21 cellular contexts compared by ENCODE assay signal in genomic region chr14:44945264-44945663, GRCh38. TPM values are rescaled to one million over a fixed set of nuclear protein-coding genes. Genes with fewer than 3 reads are reported as not detected.
A peak's percentile ranks its signal among the peaks of the same experiment; 100 is the strongest.
DNase-seq lines count a peak whose midpoint lies in the region; ATAC-seq and TF ChIP-seq lines count a peak whose summit lies in the region.
"Had no signal": no experiment of that assay in that cellular context is flagged by ENCODE, and none has a peak within 500 bp of the region (broad histone marks: within the 10 kb centered on the region; RNA-seq: fewer than 3 reads in every experiment).

No MANE protein-coding gene starts in this region.

- H3K14ac ChIP-seq in IMR-90 (replicated peaks; ENCODE audit: low read depth, low read length) = no peak overlapping the region

- H3K27ac ChIP-seq in CD8-positive, alpha-beta T cell (ENCODE audit: low read depth, low read length) = no peak overlapping the region
- H3K27ac ChIP-seq in IMR-90 (ENCODE audit: insufficient read depth, low read length) = peak overlapping the region; percentile 45; the same call in 1 of the 2 replicates
- H3K27ac ChIP-seq: KMS-11, vagina had no signal

- TF ChIP-seq POLR2A in IMR-90 (IDR thresholded peaks at IDR 0.05; ENCODE audit: low read depth, low read length) = no peak

- H3K18ac ChIP-seq in IMR-90 (ENCODE audit: low read depth, low read length) = no peak overlapping the region

- CTCF ChIA-PET in CD8-positive, alpha-beta T cell (lab: Charles Lee) = no interaction called here
- CTCF ChIA-PET in IMR-90 (lab: Yijun Ruan, JAX) = interaction anchor here (0.9 to 1.0 kb wide), 2 partner anchors 12 to 14 kb away, joined by 3 read pairs; no protein-coding TSS in a partner anchor

- peaks cover 4% of the 10 kb centered on the region; the same call in 1 of the 2 replicates for H4K20me1 ChIP-seq in IMR-90 (ENCODE audit: insufficient read depth, low read length)

- H3K9me3 ChIP-seq in CD8-positive, alpha-beta T cell (ENCODE audit: low read length) = no peaks in the 10 kb centered on the region
- peaks cover 4% of the 10 kb centered on the region for H3K9me3 ChIP-seq in IMR-90 (ENCODE audit: control insufficient read depth, insufficient read depth, low read length)
- H3K9me3 ChIP-seq: vagina had no signal

- H3K4me3 Mint-ChIP-seq in CD8-positive, alpha-beta T cell = no peak overlapping the region
- H3K4me3 Mint-ChIP-seq: activated CD4-positive, alpha-beta memory T cell treated with anti-CD3 and anti-CD28 coated beads, Interleukin-2, amount 10 ng/mL, durations not matched to agents 7 days and 5 days; activated naive CD4-positive, alpha-beta T cell treated with anti-CD3 and anti-CD28 coated beads, Interleukin-2, amount 50 U/mL, for 24 hours; CD14-positive monocyte; WTC11 had no signal

- WGBS in IMR-90 (ENCODE audit: extremely low coverage in 2 of 2, insufficient read length in 1 of 2), 2 experiments = 92% methylated on average over 2 of the region's 4 CpGs; no CpG with 5 or more reads in 1 of the 2 experiments

- dilution Hi-C loops in IMR-90 (cut with HindIII; ENCODE audit: low sequenced_read_pairs, unreplicated experiment) = no loop called here

- no peak overlapping the region for H2BK20ac ChIP-seq in IMR-90 (ENCODE audit: low read depth, low read length)

- ATAC-seq in CD8-positive, alpha-beta T cell = no peak
- peak; percentile 68 for ATAC-seq in IMR-90 (ENCODE audit: low read depth)
- ATAC-seq in GM21447 (IDR thresholded peaks at IDR 0.05; ENCODE audit: unreplicated experiment) = no peak
- ATAC-seq: WTC11 had no signal

- no peak overlapping the region for H2BK120ac ChIP-seq in IMR-90 (ENCODE audit: low read depth, low read length)

- no peak overlapping the region for H3K4me3 ChIP-seq in CD8-positive, alpha-beta T cell (ENCODE audit: low read depth, low read length)
- H3K4me3 ChIP-seq in IMR-90 (ENCODE audit: insufficient read depth, low read depth, low read length) (no peak overlapping the region), skeletal muscle cell (ENCODE audit: low read depth, low read length) (no peak overlapping the region)
- H3K4me3 ChIP-seq: vagina had no signal

- peaks cover 2 to 13% of the 10 kb centered on the region in 2 experiments; a peak in 2 of 4 replicates for H3K79me1 ChIP-seq in IMR-90 (ENCODE audit: low read depth in 1 of 2, low read length in 2 of 2)

- H3K4me1 ChIP-seq in CD8-positive, alpha-beta T cell (ENCODE audit: insufficient read depth, low read length) = peaks cover 6% of the 10 kb centered on the region
- H3K4me1 ChIP-seq in IMR-90 (ENCODE audit: control insufficient read depth, insufficient read depth, low read length) = peaks cover 3% of the 10 kb centered on the region; the same call in 1 of the 2 replicates

- H4K8ac ChIP-seq in IMR-90 (ENCODE audit: low read depth in 2 of 2, low read length in 2 of 2) = no peak overlapping the region

- H3K27me3 Mint-ChIP-seq in CD8-positive, alpha-beta T cell (ENCODE audit: low read depth) = no peaks in the 10 kb centered on the region
- H3K27me3 Mint-ChIP-seq: activated CD4-positive, alpha-beta memory T cell treated with anti-CD3 and anti-CD28 coated beads, Interleukin-2, amount 10 ng/mL, durations not matched to agents 7 days and 5 days; activated naive CD4-positive, alpha-beta T cell treated with anti-CD3 and anti-CD28 coated beads, Interleukin-2, amount 50 U/mL, for 24 hours; naive B cell had no signal

- no peak overlapping the region for H3K23ac ChIP-seq in IMR-90 (ENCODE audit: low read depth, low read length)

- no peak for TF ChIP-seq RAD21 in IMR-90 (IDR thresholded peaks at IDR 0.05; ENCODE audit: low read length)

- POLR2A ChIA-PET in CD8-positive, alpha-beta T cell (lab: Charles Lee) = no interaction called here
- POLR2A ChIA-PET in IMR-90 (lab: Charles Lee; ENCODE audit: unreplicated experiment) = no interaction called here

- H2AK5ac ChIP-seq in IMR-90 (ENCODE audit: low read depth, low read length) = no peak overlapping the region

- no peak overlapping the region for H2AFZ ChIP-seq in IMR-90 (replicated peaks; ENCODE audit: low read length, poor library complexity)

- H3K9me3 Mint-ChIP-seq in CD8-positive, alpha-beta T cell = no peaks in the 10 kb centered on the region
- H3K9me3 Mint-ChIP-seq: activated naive CD4-positive, alpha-beta T cell treated with anti-CD3 and anti-CD28 coated beads, Interleukin-2, amount 50 U/mL, for 24 hours had no signal

- TSS peak; percentile 45 for BruUV-seq in IMR-90 (replicated peaks; lab: Mats Ljungman, UMichigan)

- no peak overlapping the region for H2BK5ac ChIP-seq in IMR-90 (ENCODE audit: low read depth, low read length, poor library complexity, severe bottlenecking)

- H3K36me3 ChIP-seq in CD8-positive, alpha-beta T cell (ENCODE audit: insufficient read depth, low read length) = peaks cover 14% of the 10 kb centered on the region
- H3K36me3 ChIP-seq in IMR-90 (ENCODE audit: control insufficient read depth, insufficient read depth, low read length) = peaks cover 11% of the 10 kb centered on the region

- H3K4ac ChIP-seq in IMR-90 (ENCODE audit: low read depth, low read length) = no peak overlapping the region

- no peak overlapping the region for H4K91ac ChIP-seq in IMR-90 (ENCODE audit: insufficient read depth, low read depth, low read length)

- no peaks in the 10 kb centered on the region for H3K9me1 ChIP-seq in IMR-90 (ENCODE audit: insufficient read depth, low read length)

- peak overlapping the region; percentile 10 for H3K27ac Mint-ChIP-seq in CD8-positive, alpha-beta T cell
- H3K27ac Mint-ChIP-seq: activated CD4-positive, alpha-beta memory T cell treated with anti-CD3 and anti-CD28 coated beads, Interleukin-2, amount 10 ng/mL, durations not matched to agents 7 days and 5 days; activated naive CD4-positive, alpha-beta T cell treated with anti-CD3 and anti-CD28 coated beads, Interleukin-2, amount 50 U/mL, for 24 hours; CD14-positive monocyte; naive B cell; WTC11 had no signal

- TF ChIP-seq CTCF in CD8-positive, alpha-beta T cell (IDR thresholded peaks at IDR 0.05) = no peak
- TF ChIP-seq CTCF in IMR-90 (conservative IDR thresholded peaks at IDR 0.05; ENCODE audit: low read depth, low read length) = no peak

- H3K36me3 Mint-ChIP-seq in CD8-positive, alpha-beta T cell = peaks cover 70% of the 10 kb centered on the region

- no peaks in the 10 kb centered on the region for H3K27me3 ChIP-seq in CD8-positive, alpha-beta T cell (ENCODE audit: insufficient read depth, low read length)
- H3K27me3 ChIP-seq in IMR-90 (ENCODE audit: control insufficient read depth, insufficient read depth, low read length) = no peaks in the 10 kb centered on the region
- H3K27me3 ChIP-seq: vagina had no signal

- no peak overlapping the region for H3K4me2 ChIP-seq in IMR-90 (ENCODE audit: low read depth, low read length)
- H3K4me2 ChIP-seq: KMS-11 had no signal

- no peak overlapping the region for H2BK15ac ChIP-seq in IMR-90 (ENCODE audit: low read depth, low read length)

- in situ Hi-C loops in IMR-90 (cut with MboI; ENCODE audit: low sequenced_read_pairs) = no loop called here

- no peak overlapping the region for H3K9ac ChIP-seq in IMR-90 (ENCODE audit: low read depth, low read length)
- H3K9ac ChIP-seq: KMS-11 had no signal

- no peak overlapping the region for H3K56ac ChIP-seq in IMR-90 (ENCODE audit: extremely low read depth, insufficient read depth, low read length)

- peaks cover 50% of the 10 kb centered on the region for H3K4me1 Mint-ChIP-seq in CD8-positive, alpha-beta T cell (ENCODE audit: low read depth)
- H3K4me1 Mint-ChIP-seq: CD14-positive monocyte, WTC11 had no signal

- intact Hi-C loops in CD8-positive, alpha-beta T cell (cut with DNase I, micrococcal nuclease) = no loop called here
- intact Hi-C loops in IMR-90 (cut with micrococcal nuclease) = no loop called here

- no peak overlapping the region for H4K5ac ChIP-seq in IMR-90 (ENCODE audit: low read depth, low read length)

- DNase-seq in CD8-positive, alpha-beta T cell = no peak
- DNase-seq in IMR-90 = peak; percentile 88
- DNase-seq in dedifferentiated amniotic fluid mesenchymal stem cell (ENCODE audit: extremely low spot score) = peak; percentile 85
- DNase-seq in skeletal muscle cell (ENCODE audit: low read depth) = peak; percentile 24
- no peak for DNase-seq in midbrain (lab: John Stamatoyannopoulos, UW)
- no peak for DNase-seq in OCI-M1 (lab: John Stamatoyannopoulos, UW)
- DNase-seq: activated CD4-positive, alpha-beta memory T cell treated with anti-CD3 and anti-CD28 coated beads, Interleukin-2, amount 10 ng/mL, durations not matched to agents 7 days and 5 days; activated T-cell treated with anti-CD3 and anti-CD28 coated beads, Interleukin-2, amount 50 U/mL, for 1 hour; mammary epithelial cell; naive B cell; NCI-H1105; NCI-H69; SHP77 treated with DMSO at 0.1 percent for 48 hours; stimulated activated CD8-positive, alpha-beta memory T cell treated with anti-CD3 and anti-CD28 coated beads, Interleukin-4, amount 100 ng/mL, for 48 hours; T-helper 2 cell had no signal

- no peak overlapping the region for H2AK9ac ChIP-seq in IMR-90 (replicated peaks; ENCODE audit: low read depth, low read length, poor library complexity)

TF ChIP-seq in IMR-90, 13 proteins besides CTCF, POLR2A, EP300 and RAD21 (continues in another document):
- no peak for TF ChIP-seq MAFK (IDR thresholded peaks at IDR 0.05; ENCODE audit: low read depth, low read length)
- TF ChIP-seq NFE2L2 (IDR thresholded peaks at IDR 0.05; ENCODE audit: low read depth, low read length) = no peak
- TF ChIP-seq ELK1 (IDR thresholded peaks at IDR 0.05; ENCODE audit: borderline replicate concordance, low read depth, low read length) = no peak
- no peak for TF ChIP-seq RCOR1 (IDR thresholded peaks at IDR 0.05; ENCODE audit: insufficient replicate concordance, low read length)
- TF ChIP-seq BHLHE40 (IDR thresholded peaks at IDR 0.05; ENCODE audit: low read depth, low read length) = no peak

RNA-seq across cellular contexts. Expression of gene KLHL28, which starts 16.5 kb away (rescaled TPM):
- 10 to 100 TPM; 49.0 to 49.1 TPM for total RNA-seq in CD8-positive, alpha-beta T cell
- 7.7 and 11.4 TPM in 2 replicates for total RNA-seq in IMR-90 (2012; rRNA removed)
- 2.5 and 2.9 TPM in 2 replicates for polyA plus RNA-seq in IMR-90 (2012; rRNA removed)
- 0.67 and 1.2 TPM in 2 replicates for polyA plus RNA-seq in IMR-90 (2012; cell fraction: cytosol; rRNA removed)
- polyA plus RNA-seq in IMR-90 (2012; cell fraction: nucleus; rRNA removed; ENCODE audit: low replicate concordance) = 0.92 and 3.3 TPM in 2 replicates

RNA-seq across cellular contexts. Expression of gene TOGARAM1, which starts 16.7 kb away (rescaled TPM):
- 10 to 100 TPM; 15.5 to 17.9 TPM for total RNA-seq in CD8-positive, alpha-beta T cell
- 11.1 and 13.4 TPM in 2 replicates for total RNA-seq in IMR-90 (2012; rRNA removed)
- polyA plus RNA-seq in IMR-90 (2012; rRNA removed) = 2.5 and 3.1 TPM in 2 replicates
- 0.79 and 1.2 TPM in 2 replicates for polyA plus RNA-seq in IMR-90 (2012; cell fraction: cytosol; rRNA removed)
- 1.2 and 10.1 TPM in 2 replicates for polyA plus RNA-seq in IMR-90 (2012; cell fraction: nucleus; rRNA removed; ENCODE audit: low replicate concordance)

Comparison
In these comparisons a context has a peak if more than half of its experiments do, and no peak if none do; other contexts are left out.
1. DNase-seq: peak in IMR-90 (single experiment), dedifferentiated amniotic fluid mesenchymal stem cell (single experiment) and skeletal muscle cell (single experiment); none in CD8-positive, alpha-beta T cell (0 of 7), midbrain (single experiment) and OCI-M1 (single experiment).